11 cellular contexts compared by ENCODE assay signal in genomic region chr2:107625982-107626381, GRCh38.
"Had no signal": no experiment of that assay in that cellular context is flagged by ENCODE, and none has a peak within 500 bp of the region (broad histone marks: within the 10 kb centered on the region; RNA-seq: fewer than 3 reads in every experiment).

No MANE protein-coding gene starts in this region.

- H3K4me1 ChIP-seq: HAP-1 had no signal

- H3K9me3 ChIP-seq: HAP-1 had no signal

- H3K9ac ChIP-seq: GM23248 had no signal

- DNase-seq: GM23248, GOT3, H7, H9, HCEC 1CT, HFFc6 had no signal

- H3K27ac ChIP-seq: GM23248 had no signal

- ATAC-seq: GM23338, HCT116 had no signal

- FAIRE-seq: H1, H54 had no signal

- H2AFZ ChIP-seq: GM23248, GM23338 had no signal

- H3K4me2 ChIP-seq: GM23338 had no signal

- H3K36me3 ChIP-seq: HAP-1 had no signal

- H3K4me3 ChIP-seq: GM23248, GM23338, HAP-1 had no signal
